In the genomic region with DNA sequence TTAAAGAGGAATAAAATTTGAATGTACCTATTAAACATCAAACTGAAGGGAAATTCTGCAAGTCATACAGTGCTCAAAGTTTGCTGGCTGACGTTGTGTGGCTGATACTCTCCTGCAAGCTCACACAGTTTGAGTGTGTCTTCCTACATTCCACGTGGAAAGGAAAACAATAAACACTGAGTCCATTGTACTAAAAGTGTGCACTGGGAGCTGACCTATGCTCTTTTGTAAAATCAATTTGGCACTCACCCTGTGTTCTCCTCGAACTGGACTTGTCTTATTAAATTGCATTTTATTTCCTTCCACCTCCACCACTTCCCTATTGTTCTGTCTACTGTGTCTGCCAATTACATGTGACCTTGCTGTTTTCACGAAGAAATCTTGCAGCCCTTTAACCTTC, we compare ENCODE assay signal across 1 cellular context.
TF ChIP-seq lines count a peak whose summit lies in the region.

No MANE protein-coding gene starts in this region.

TF ChIP-seq in HepG2, 621 proteins besides CTCF, POLR2A, EP300 and RAD21 (continued from another document and continues in another):
- TF ChIP-seq, protein P1, sequence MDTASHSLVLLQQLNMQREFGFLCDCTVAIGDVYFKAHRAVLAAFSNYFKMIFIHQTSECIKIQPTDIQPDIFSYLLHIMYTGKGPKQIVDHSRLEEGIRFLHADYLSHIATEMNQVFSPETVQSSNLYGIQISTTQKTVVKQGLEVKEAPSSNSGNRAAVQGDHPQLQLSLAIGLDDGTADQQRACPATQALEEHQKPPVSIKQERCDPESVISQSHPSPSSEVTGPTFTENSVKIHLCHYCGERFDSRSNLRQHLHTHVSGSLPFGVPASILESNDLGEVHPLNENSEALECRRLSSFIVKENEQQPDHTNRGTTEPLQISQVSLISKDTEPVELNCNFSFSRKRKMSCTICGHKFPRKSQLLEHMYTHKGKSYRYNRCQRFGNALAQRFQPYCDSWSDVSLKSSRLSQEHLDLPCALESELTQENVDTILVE (CRISPR knock-in tag; IDR thresholded peaks at IDR 0.05): 0 out of 2 replicates have a peak, but pooled peaks have one; percentile 18
- TF ChIP-seq ARID2 (CRISPR knock-in tag; IDR thresholded peaks at IDR 0.05; ENCODE audit: borderline replicate concordance) (peak; percentile 41; the same call in 1 of the 2 replicates), SOX6 (IDR thresholded peaks at IDR 0.05) (no peak), SOX6 (CRISPR knock-in tag; IDR thresholded peaks at IDR 0.05) (peak; percentile 97), AKAP8 (CRISPR knock-in tag; IDR thresholded peaks at IDR 0.05) (no peak), ZEB1 (IDR thresholded peaks at IDR 0.05; ENCODE audit: insufficient replicate concordance, low read depth) (no peak), NR2F2 (IDR thresholded peaks at IDR 0.05; ENCODE audit: borderline replicate concordance, low read depth) (peak; percentile 69), MAFK (conservative IDR thresholded peaks at IDR 0.05 in 1 of 2, IDR thresholded peaks at IDR 0.05 in 1 of 2; ENCODE audit: low read length in 2 of 2) (0 out of 4 replicates have a peak, but pooled peaks of 1 of the 2 experiments have one; percentile 4), PLRG1 (conservative IDR thresholded peaks at IDR 0.05) (no peak), ISL2 (CRISPR knock-in tag; IDR thresholded peaks at IDR 0.05) (peak; percentile 74; the same call in 1 of the 2 replicates), HMG20A (CRISPR knock-in tag; IDR thresholded peaks at IDR 0.05; ENCODE audit: borderline replicate concordance) (peak; percentile 52; the same call in 1 of the 2 replicates), ZKSCAN8 (CRISPR knock-in tag; IDR thresholded peaks at IDR 0.05; ENCODE audit: borderline replicate concordance) (0 out of 2 replicates have a peak, but pooled peaks have one; percentile 41), ZNF451 (CRISPR knock-in tag; IDR thresholded peaks at IDR 0.05) (no peak), FOXP1 (IDR thresholded peaks at IDR 0.05) (peak; percentile 22; the same call in 1 of the 2 replicates), FOXP1 (CRISPR knock-in tag; IDR thresholded peaks at IDR 0.05) (peak; percentile 75), HNF4G (IDR thresholded peaks at IDR 0.05; ENCODE audit: borderline replicate concordance, low read depth, low read length) (0 out of 2 replicates have a peak, but pooled peaks have one; percentile 11), HNF4G (CRISPR knock-in tag; IDR thresholded peaks at IDR 0.05; ENCODE audit: borderline replicate concordance, low read depth) (no peak), SSRP1 (CRISPR knock-in tag; IDR thresholded peaks at IDR 0.05) (no peak), GATA4 (IDR thresholded peaks at IDR 0.05; ENCODE audit: borderline replicate concordance, low read depth) (no peak), ZNF3 (CRISPR knock-in tag; IDR thresholded peaks at IDR 0.05) (peak; percentile 87; the same call in 1 of the 2 replicates), KDM3A (CRISPR knock-in tag; IDR thresholded peaks at IDR 0.05; ENCODE audit: low read depth) (no peak), ZNF317 (CRISPR knock-in tag; IDR thresholded peaks at IDR 0.05) (peak; percentile 91), ZNF563 (CRISPR knock-in tag; IDR thresholded peaks at IDR 0.05) (no peak), ZNF124 (CRISPR knock-in tag; IDR thresholded peaks at IDR 0.05) (0 out of 2 replicates have a peak, but pooled peaks have one; percentile 47), SRY (CRISPR knock-in tag; IDR thresholded peaks at IDR 0.05) (no peak), ZMYM3 (CRISPR knock-in tag; IDR thresholded peaks at IDR 0.05) (0 out of 2 replicates have a peak, but pooled peaks have one; percentile 23), MIER3 (CRISPR knock-in tag; IDR thresholded peaks at IDR 0.05; ENCODE audit: borderline replicate concordance) (0 out of 2 replicates have a peak, but pooled peaks have one; percentile 17), NCOR1 (IDR thresholded peaks at IDR 0.05; ENCODE audit: borderline replicate concordance, low read length) (peak; percentile 27; the same call in 1 of the 2 replicates), ERF (CRISPR knock-in tag; IDR thresholded peaks at IDR 0.05) (0 out of 2 replicates have a peak, but pooled peaks have one; percentile 40), NR2F6 (IDR thresholded peaks at IDR 0.05) (peak; percentile 62), NR2F6 (CRISPR knock-in tag; IDR thresholded peaks at IDR 0.05) (peak; percentile 76), ZMYM4 (CRISPR knock-in tag; IDR thresholded peaks at IDR 0.05) (peak; percentile 73), RBAK (CRISPR knock-in tag; IDR thresholded peaks at IDR 0.05) (peak; percentile 37; the same call in 1 of the 2 replicates), FOXO1 (CRISPR knock-in tag; IDR thresholded peaks at IDR 0.05) (peak; percentile 68; the same call in 1 of the 2 replicates), NCOA2 (CRISPR knock-in tag; IDR thresholded peaks at IDR 0.05) (peak; percentile 65), SIX1 (CRISPR knock-in tag; IDR thresholded peaks at IDR 0.05; ENCODE audit: borderline replicate concordance) (no peak), NFE2L2 (IDR thresholded peaks at IDR 0.05; ENCODE audit: low read length) (peak; percentile 88), ONECUT2 (CRISPR knock-in tag; IDR thresholded peaks at IDR 0.05) (peak; percentile 61; the same call in 1 of the 2 replicates), SYNCRIP (IDR thresholded peaks at IDR 0.05; ENCODE audit: insufficient read depth, low read depth, low read length) (no peak), CENPX (CRISPR knock-in tag; IDR thresholded peaks at IDR 0.05) (no peak), KLF6 (CRISPR knock-in tag; IDR thresholded peaks at IDR 0.05) (no peak), ZNF292 (CRISPR knock-in tag; IDR thresholded peaks at IDR 0.05; ENCODE audit: borderline replicate concordance, low read depth) (peak; percentile 72), TBL1XR1 (IDR thresholded peaks at IDR 0.05; ENCODE audit: borderline replicate concordance, low read length, partially characterized antibody) (no peak), ELF3 (CRISPR knock-in tag; IDR thresholded peaks at IDR 0.05) (peak; percentile 58; the same call in 1 of the 2 replicates), KAT8 (CRISPR knock-in tag; IDR thresholded peaks at IDR 0.05) (peak; percentile 19; the same call in 1 of the 2 replicates)
- TF ChIP-seq, protein P2, sequence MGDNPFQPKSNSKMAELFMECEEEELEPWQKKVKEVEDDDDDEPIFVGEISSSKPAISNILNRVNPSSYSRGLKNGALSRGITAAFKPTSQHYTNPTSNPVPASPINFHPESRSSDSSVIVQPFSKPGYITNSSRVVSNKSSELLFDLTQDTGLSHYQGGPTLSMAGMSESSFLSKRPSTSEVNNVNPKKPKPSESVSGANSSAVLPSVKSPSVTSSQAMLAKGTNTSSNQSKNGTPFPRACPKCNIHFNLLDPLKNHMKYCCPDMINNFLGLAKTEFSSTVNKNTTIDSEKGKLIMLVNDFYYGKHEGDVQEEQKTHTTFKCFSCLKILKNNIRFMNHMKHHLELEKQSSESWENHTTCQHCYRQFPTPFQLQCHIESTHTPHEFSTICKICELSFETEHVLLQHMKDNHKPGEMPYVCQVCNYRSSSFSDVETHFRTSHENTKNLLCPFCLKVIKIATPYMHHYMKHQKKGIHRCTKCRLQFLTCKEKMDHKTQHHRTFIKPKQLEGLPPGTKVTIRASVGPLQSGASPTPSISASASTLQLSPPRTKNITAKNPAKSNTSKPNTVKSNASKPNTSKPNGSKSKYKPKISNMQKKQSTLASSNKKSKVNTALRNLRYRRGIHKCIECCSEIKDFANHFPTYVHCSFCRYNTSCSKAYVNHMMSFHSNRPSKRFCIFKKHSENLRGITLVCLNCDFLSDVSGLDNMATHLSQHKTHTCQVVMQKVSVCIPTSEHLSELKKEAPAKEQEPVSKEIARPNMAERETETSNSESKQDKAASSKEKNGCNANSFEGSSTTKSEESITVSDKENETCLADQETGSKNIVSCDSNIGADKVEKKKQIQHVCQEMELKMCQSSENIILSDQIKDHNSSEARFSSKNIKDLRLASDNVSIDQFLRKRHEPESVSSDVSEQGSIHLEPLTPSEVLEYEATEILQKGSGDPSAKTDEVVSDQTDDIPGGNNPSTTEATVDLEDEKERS (CRISPR knock-in tag; IDR thresholded peaks at IDR 0.05): no peak
- TF ChIP-seq, protein P3, sequence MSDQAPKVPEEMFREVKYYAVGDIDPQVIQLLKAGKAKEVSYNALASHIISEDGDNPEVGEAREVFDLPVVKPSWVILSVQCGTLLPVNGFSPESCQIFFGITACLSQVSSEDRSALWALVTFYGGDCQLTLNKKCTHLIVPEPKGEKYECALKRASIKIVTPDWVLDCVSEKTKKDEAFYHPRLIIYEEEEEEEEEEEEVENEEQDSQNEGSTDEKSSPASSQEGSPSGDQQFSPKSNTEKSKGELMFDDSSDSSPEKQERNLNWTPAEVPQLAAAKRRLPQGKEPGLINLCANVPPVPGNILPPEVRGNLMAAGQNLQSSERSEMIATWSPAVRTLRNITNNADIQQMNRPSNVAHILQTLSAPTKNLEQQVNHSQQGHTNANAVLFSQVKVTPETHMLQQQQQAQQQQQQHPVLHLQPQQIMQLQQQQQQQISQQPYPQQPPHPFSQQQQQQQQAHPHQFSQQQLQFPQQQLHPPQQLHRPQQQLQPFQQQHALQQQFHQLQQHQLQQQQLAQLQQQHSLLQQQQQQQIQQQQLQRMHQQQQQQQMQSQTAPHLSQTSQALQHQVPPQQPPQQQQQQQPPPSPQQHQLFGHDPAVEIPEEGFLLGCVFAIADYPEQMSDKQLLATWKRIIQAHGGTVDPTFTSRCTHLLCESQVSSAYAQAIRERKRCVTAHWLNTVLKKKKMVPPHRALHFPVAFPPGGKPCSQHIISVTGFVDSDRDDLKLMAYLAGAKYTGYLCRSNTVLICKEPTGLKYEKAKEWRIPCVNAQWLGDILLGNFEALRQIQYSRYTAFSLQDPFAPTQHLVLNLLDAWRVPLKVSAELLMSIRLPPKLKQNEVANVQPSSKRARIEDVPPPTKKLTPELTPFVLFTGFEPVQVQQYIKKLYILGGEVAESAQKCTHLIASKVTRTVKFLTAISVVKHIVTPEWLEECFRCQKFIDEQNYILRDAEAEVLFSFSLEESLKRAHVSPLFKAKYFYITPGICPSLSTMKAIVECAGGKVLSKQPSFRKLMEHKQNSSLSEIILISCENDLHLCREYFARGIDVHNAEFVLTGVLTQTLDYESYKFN (CRISPR knock-in tag; conservative IDR thresholded peaks at IDR 0.05): peak; percentile 80
- TF ChIP-seq, protein P4, sequence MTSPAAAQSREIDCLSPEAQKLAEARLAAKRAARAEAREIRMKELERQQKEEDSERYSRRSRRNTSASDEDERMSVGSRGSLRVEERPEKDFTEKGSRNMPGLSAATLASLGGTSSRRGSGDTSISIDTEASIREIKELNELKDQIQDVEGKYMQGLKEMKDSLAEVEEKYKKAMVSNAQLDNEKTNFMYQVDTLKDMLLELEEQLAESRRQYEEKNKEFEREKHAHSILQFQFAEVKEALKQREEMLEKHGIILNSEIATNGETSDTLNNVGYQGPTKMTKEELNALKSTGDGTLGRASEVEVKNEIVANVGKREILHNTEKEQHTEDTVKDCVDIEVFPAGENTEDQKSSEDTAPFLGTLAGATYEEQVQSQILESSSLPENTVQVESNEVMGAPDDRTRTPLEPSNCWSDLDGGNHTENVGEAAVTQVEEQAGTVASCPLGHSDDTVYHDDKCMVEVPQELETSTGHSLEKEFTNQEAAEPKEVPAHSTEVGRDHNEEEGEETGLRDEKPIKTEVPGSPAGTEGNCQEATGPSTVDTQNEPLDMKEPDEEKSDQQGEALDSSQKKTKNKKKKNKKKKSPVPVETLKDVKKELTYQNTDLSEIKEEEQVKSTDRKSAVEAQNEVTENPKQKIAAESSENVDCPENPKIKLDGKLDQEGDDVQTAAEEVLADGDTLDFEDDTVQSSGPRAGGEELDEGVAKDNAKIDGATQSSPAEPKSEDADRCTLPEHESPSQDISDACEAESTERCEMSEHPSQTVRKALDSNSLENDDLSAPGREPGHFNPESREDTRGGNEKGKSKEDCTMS (CRISPR knock-in tag; conservative IDR thresholded peaks at IDR 0.05): no peak
- TF ChIP-seq, protein P5, sequence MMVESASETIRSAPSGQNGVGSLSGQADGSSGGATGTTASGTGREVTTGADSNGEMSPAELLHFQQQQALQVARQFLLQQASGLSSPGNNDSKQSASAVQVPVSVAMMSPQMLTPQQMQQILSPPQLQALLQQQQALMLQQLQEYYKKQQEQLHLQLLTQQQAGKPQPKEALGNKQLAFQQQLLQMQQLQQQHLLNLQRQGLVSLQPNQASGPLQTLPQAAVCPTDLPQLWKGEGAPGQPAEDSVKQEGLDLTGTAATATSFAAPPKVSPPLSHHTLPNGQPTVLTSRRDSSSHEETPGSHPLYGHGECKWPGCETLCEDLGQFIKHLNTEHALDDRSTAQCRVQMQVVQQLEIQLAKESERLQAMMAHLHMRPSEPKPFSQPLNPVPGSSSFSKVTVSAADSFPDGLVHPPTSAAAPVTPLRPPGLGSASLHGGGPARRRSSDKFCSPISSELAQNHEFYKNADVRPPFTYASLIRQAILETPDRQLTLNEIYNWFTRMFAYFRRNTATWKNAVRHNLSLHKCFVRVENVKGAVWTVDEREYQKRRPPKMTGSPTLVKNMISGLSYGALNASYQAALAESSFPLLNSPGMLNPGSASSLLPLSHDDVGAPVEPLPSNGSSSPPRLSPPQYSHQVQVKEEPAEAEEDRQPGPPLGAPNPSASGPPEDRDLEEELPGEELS (CRISPR knock-in tag; IDR thresholded peaks at IDR 0.05): peak; percentile 69; the same call in 1 of the 2 replicates
- TF ChIP-seq, protein P6, sequence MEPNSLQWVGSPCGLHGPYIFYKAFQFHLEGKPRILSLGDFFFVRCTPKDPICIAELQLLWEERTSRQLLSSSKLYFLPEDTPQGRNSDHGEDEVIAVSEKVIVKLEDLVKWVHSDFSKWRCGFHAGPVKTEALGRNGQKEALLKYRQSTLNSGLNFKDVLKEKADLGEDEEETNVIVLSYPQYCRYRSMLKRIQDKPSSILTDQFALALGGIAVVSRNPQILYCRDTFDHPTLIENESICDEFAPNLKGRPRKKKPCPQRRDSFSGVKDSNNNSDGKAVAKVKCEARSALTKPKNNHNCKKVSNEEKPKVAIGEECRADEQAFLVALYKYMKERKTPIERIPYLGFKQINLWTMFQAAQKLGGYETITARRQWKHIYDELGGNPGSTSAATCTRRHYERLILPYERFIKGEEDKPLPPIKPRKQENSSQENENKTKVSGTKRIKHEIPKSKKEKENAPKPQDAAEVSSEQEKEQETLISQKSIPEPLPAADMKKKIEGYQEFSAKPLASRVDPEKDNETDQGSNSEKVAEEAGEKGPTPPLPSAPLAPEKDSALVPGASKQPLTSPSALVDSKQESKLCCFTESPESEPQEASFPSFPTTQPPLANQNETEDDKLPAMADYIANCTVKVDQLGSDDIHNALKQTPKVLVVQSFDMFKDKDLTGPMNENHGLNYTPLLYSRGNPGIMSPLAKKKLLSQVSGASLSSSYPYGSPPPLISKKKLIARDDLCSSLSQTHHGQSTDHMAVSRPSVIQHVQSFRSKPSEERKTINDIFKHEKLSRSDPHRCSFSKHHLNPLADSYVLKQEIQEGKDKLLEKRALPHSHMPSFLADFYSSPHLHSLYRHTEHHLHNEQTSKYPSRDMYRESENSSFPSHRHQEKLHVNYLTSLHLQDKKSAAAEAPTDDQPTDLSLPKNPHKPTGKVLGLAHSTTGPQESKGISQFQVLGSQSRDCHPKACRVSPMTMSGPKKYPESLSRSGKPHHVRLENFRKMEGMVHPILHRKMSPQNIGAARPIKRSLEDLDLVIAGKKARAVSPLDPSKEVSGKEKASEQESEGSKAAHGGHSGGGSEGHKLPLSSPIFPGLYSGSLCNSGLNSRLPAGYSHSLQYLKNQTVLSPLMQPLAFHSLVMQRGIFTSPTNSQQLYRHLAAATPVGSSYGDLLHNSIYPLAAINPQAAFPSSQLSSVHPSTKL (CRISPR knock-in tag; IDR thresholded peaks at IDR 0.05): peak; percentile 92
